18 cellular contexts compared by ENCODE assay signal in the genomic region with DNA sequence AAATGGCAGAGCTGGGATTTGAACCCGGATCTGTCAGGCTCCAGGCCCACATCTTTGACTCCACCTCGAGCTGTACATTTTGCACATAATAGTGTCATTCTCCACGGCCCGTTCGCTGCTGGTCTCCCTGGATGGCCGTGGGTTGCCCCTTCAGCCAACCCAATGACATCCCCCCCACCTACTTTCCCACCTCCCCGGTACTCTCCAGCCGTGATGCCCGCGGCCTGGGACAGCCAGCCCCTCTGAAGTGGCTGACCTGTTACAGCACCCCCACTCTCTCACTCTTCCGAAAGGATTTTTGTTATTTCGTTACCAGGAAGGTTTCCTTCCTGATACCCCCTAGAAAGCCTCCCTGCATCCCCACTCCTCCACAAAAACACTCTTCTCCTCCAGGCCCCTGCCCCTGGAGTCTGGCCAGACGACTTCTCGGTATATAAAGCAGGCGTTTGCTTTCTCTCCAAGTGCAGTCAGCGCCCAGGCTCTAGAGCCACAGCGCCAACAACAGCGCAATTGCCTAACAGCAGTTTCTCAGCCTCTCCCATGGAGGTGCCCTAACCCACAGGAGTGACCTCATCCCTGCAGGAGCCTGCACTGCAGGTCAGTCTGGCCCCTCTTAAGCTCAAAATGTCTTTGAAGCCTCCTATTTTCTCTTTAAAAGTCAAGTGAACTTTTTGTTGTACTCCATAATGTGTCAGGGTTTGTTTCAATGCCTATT. TPM values are rescaled to one million over a fixed set of nuclear protein-coding genes. Genes with fewer than 3 reads are reported as not detected.
DNase-seq lines count a peak whose midpoint lies in the region; ATAC-seq, FAIRE-seq and TF ChIP-seq lines count a peak whose summit lies in the region.
"Had no signal": no experiment of that assay in that cellular context is flagged by ENCODE, and none has a peak within 500 bp of the region (broad histone marks: within the 10 kb centered on the region; RNA-seq: fewer than 3 reads in every experiment).

No MANE protein-coding gene starts in this region.

- no peaks in the 10 kb centered on the region for H3K9me3 Mint-ChIP-seq in activated CD4-positive, alpha-beta memory T cell treated with anti-CD3 and anti-CD28 coated beads, Interleukin-2, amount 10 ng/mL, durations not matched to agents 7 days and 5 days

- H4K8ac ChIP-seq in mesendoderm (ENCODE audit: low read depth, low read length): no peak overlapping the region

- peaks cover 24 to 56% of the 10 kb centered on the region in 2 experiments for H3K27me3 ChIP-seq in K562 (ENCODE audit: control insufficient read depth in 2 of 2, insufficient read depth in 2 of 2, low read length in 2 of 2)
- no peaks in the 10 kb centered on the region for H3K27me3 ChIP-seq in mesendoderm (ENCODE audit: insufficient read depth, low read length, poor library complexity)
- H3K27me3 ChIP-seq in uterus: no peaks in the 10 kb centered on the region
- H3K27me3 ChIP-seq: BLaER1 treated with 17β-estradiol and CSF1 and Interleukin-3, amounts not matched to agents 10 nM and 100 nM; vagina had no signal

- H3K27ac ChIP-seq in HEK293 (ENCODE audit: extremely low read depth, low read depth, low read length) (no peak overlapping the region), K562 (ENCODE audit: extremely low read depth, low read depth, low read length) (no peak overlapping the region), mesendoderm (ENCODE audit: low read depth, low read length) (no peak overlapping the region), uterus (no peak overlapping the region)
- H3K27ac ChIP-seq: BLaER1 treated with 17β-estradiol and CSF1 and Interleukin-3, amounts not matched to agents 10 nM and 100 nM; gastrocnemius medialis; SJCRH30; vagina had no signal

- 0% methylated on average over 18 of the region's 18 CpGs for WGBS in K562 (ENCODE audit: insufficient coverage, low coverage, missing lambda C conversion rate)
- no CpG with 5 or more reads among the region's 18 CpGs for WGBS in mesendoderm (ENCODE audit: extremely low coverage, insufficient coverage, low lambda C conversion rate)

- H4K20me1 ChIP-seq in K562 (replicated peaks; ENCODE audit: control insufficient read depth, insufficient read depth, low read length): peaks cover 4% of the 10 kb centered on the region

- H3K4me3 Mint-ChIP-seq in activated CD4-positive, alpha-beta memory T cell treated with anti-CD3 and anti-CD28 coated beads, Interleukin-2, amount 10 ng/mL, durations not matched to agents 7 days and 5 days: no peak overlapping the region

- H3K4me1 Mint-ChIP-seq in activated CD4-positive, alpha-beta memory T cell treated with anti-CD3 and anti-CD28 coated beads, Interleukin-2, amount 10 ng/mL, durations not matched to agents 7 days and 5 days: no peaks in the 10 kb centered on the region

- POLR2A ChIA-PET in HEK293 (lab: Yijun Ruan, JAX): no interaction called here
- POLR2A ChIA-PET in K562 (lab: Yijun Ruan, JAX): interaction anchor here (0.6 kb wide), 1 partner anchor 1530 kb away, joined by 3 read pairs; no protein-coding TSS in a partner anchor
- POLR2A ChIA-PET in activated CD4-positive, alpha-beta memory T cell treated with anti-CD3 and anti-CD28 coated beads, Interleukin-2, amount 10 ng/mL, durations not matched to agents 7 days and 5 days (lab: Charles Lee): no interaction called here

- TF ChIP-seq CTCF in HEK293 (tag by site-specific recombination; IDR thresholded peaks at IDR 0.05) (no peak), K562 (IDR thresholded peaks at IDR 0.05 in 2 of 3, conservative IDR thresholded peaks at IDR 0.05 in 1 of 3; ENCODE audit: insufficient read depth in 2 of 3, low read depth in 1 of 3, low read length in 3 of 3) (0 out of 6 replicates have a peak, but pooled peaks of 2 of the 3 experiments have one; percentile 6 to 14), uterus (IDR thresholded peaks at IDR 0.05) (no peak)

- H2BK5ac ChIP-seq in mesendoderm (ENCODE audit: low read length): no peak overlapping the region

- H3K9me1 ChIP-seq in K562 (ENCODE audit: control insufficient read depth, insufficient read depth, low read length): no peaks in the 10 kb centered on the region

- H3K18ac ChIP-seq in mesendoderm (ENCODE audit: low read length): no peak overlapping the region

- no peak overlapping the region for H3K27ac Mint-ChIP-seq in activated CD4-positive, alpha-beta memory T cell treated with anti-CD3 and anti-CD28 coated beads, Interleukin-2, amount 10 ng/mL, durations not matched to agents 7 days and 5 days

- FAIRE-seq in K562 (lab: Jason Lieb, UNC): peak; percentile 57
- FAIRE-seq: GM19239, keratinocyte had no signal

- H4K5ac ChIP-seq in mesendoderm (ENCODE audit: low read length): no peak overlapping the region

- DNase-seq in DMS79 (lab: John Stamatoyannopoulos, UW) (peak; percentile 37), K562 (ENCODE audit: extremely low read depth in 1 of 4, low spot score in 3 of 4) (peak in 2 of 4 experiments; percentile 26 to 30), mesendoderm (peak; percentile 86), uterus (no peak)
- DNase-seq in effector CD4-positive, alpha-beta T cell: no peak
- no peak for DNase-seq in activated CD4-positive, alpha-beta memory T cell treated with anti-CD3 and anti-CD28 coated beads, Interleukin-2, amount 10 ng/mL, durations not matched to agents 7 days and 5 days
- DNase-seq: activated naive CD4-positive, alpha-beta T cell; gastrocnemius medialis; GDM1; IMR-90; NCI-H187; stimulated activated CD4-positive, alpha-beta T cell treated with anti-CD3 and anti-CD28 coated beads, Interleukin-1b, Interleukin-23, amount 100 ng/mL, for 48 hours had no signal

- no peaks in the 10 kb centered on the region for H3K36me3 ChIP-seq in HEK293 (ENCODE audit: control insufficient read depth in 2 of 2, insufficient read depth in 1 of 2, low read length in 2 of 2)
- no peaks in the 10 kb centered on the region for H3K36me3 ChIP-seq in K562 (ENCODE audit: control insufficient read depth, insufficient read depth, low read length)
- H3K36me3 ChIP-seq in mesendoderm (ENCODE audit: control insufficient read depth, insufficient read depth, low read length): no peaks in the 10 kb centered on the region
- no peaks in the 10 kb centered on the region for H3K36me3 ChIP-seq in uterus
- H3K36me3 ChIP-seq: BLaER1 treated with 17β-estradiol and CSF1 and Interleukin-3, amounts not matched to agents 10 nM and 100 nM; gastrocnemius medialis; SJCRH30; vagina had no signal

- H3K4me1 ChIP-seq in HEK293 (ENCODE audit: control insufficient read depth, insufficient read depth, low read length): no peaks in the 10 kb centered on the region
- no peaks in the 10 kb centered on the region for H3K4me1 ChIP-seq in K562 (replicated peaks in 1 of 2; ENCODE audit: control insufficient read depth in 2 of 2, insufficient read depth in 2 of 2, low read length in 2 of 2)
- peaks cover 2% of the 10 kb centered on the region for H3K4me1 ChIP-seq in mesendoderm (ENCODE audit: control insufficient read depth, low read depth, low read length)
- H3K4me1 ChIP-seq in uterus: no peaks in the 10 kb centered on the region
- H3K4me1 ChIP-seq: BLaER1 treated with 17β-estradiol and CSF1 and Interleukin-3, amounts not matched to agents 10 nM and 100 nM; gastrocnemius medialis; SJCRH30; vagina had no signal

- in situ Hi-C loops in K562 (cut with MboI): loop anchor here (10.0 kb wide), 1 partner anchor 1106 kb away; no protein-coding TSS in a partner anchor

- no peak for TF ChIP-seq EP300 in K562 (IDR thresholded peaks at IDR 0.05; ENCODE audit: low read length)

- H3K79me2 ChIP-seq in K562 (ENCODE audit: control insufficient read depth, insufficient read depth, low read length) (no peaks in the 10 kb centered on the region), mesendoderm (ENCODE audit: control insufficient read depth, insufficient read depth, low read length) (no peaks in the 10 kb centered on the region)

- no peaks in the 10 kb centered on the region for H3K79me1 ChIP-seq in mesendoderm (ENCODE audit: low read length)

- CTCF ChIA-PET in HEK293 (lab: Yijun Ruan, JAX): interaction anchor here (0.5 to 4.6 kb wide), 7 partner anchors 13 to 1106 kb away, joined by 3 to 33 read pairs (median 4); partner anchors contain the start of gene GJB5
- CTCF ChIA-PET in K562 (lab: Yijun Ruan, JAX; ENCODE audit: low intra/inter-chr PET ratio): no interaction called here
- CTCF ChIA-PET in activated CD4-positive, alpha-beta memory T cell treated with anti-CD3 and anti-CD28 coated beads, Interleukin-2, amount 10 ng/mL, durations not matched to agents 7 days and 5 days (lab: Charles Lee): interaction anchor here (0.7 to 1.6 kb wide), 2 partner anchors 138 to 280 kb away, joined by 3 to 7 read pairs; no protein-coding TSS in a partner anchor

- no peak for TF ChIP-seq RAD21 in K562 (CRISPR knock-in tag; conservative IDR thresholded peaks at IDR 0.05 in 1 of 2, IDR thresholded peaks at IDR 0.05 in 1 of 2)

- H3K9me3 ChIP-seq in HEK293 (ENCODE audit: control insufficient read depth, insufficient read depth, low read depth, low read length): no peaks in the 10 kb centered on the region
- H3K9me3 ChIP-seq in K562 (replicated peaks; ENCODE audit: control insufficient read depth, insufficient read depth, low read depth, low read length): no peaks in the 10 kb centered on the region
- H3K9me3 ChIP-seq in uterus: no peaks in the 10 kb centered on the region
- H3K9me3 ChIP-seq: BLaER1 treated with 17β-estradiol and CSF1 and Interleukin-3, amounts not matched to agents 10 nM and 100 nM; gastrocnemius medialis; SJCRH30; vagina had no signal

- no peak overlapping the region for H2BK120ac ChIP-seq in mesendoderm (ENCODE audit: low read depth, low read length)

- no peak for TF ChIP-seq POLR2A in K562 (conservative IDR thresholded peaks at IDR 0.05)
- no peak for TF ChIP-seq POLR2A in uterus (IDR thresholded peaks at IDR 0.05)

- H3K4me2 ChIP-seq in K562 (ENCODE audit: insufficient read depth, low read length): no peak overlapping the region
- no peak overlapping the region for H3K4me2 ChIP-seq in mesendoderm (ENCODE audit: low read length)
- H3K4me2 ChIP-seq: BLaER1 treated with 17β-estradiol and CSF1 and Interleukin-3, amounts not matched to agents 10 nM and 100 nM had no signal

- no peak overlapping the region for H2AFZ ChIP-seq in K562 (ENCODE audit: low read depth, low read length)

- H3K27me3 Mint-ChIP-seq in activated CD4-positive, alpha-beta memory T cell treated with anti-CD3 and anti-CD28 coated beads, Interleukin-2, amount 10 ng/mL, durations not matched to agents 7 days and 5 days: peaks cover 7% of the 10 kb centered on the region

- H3K36me3 Mint-ChIP-seq in activated CD4-positive, alpha-beta memory T cell treated with anti-CD3 and anti-CD28 coated beads, Interleukin-2, amount 10 ng/mL, durations not matched to agents 7 days and 5 days (ENCODE audit: low read depth): no peaks in the 10 kb centered on the region

- H3K4ac ChIP-seq in mesendoderm (ENCODE audit: low read depth, low read length): no peak overlapping the region

- intact Hi-C loops in K562 (cut with micrococcal nuclease): loop anchor here (5.0 kb wide), 1 partner anchor 278 kb away; no protein-coding TSS in a partner anchor
- intact Hi-C loops in uterus (cut with DNase I; ENCODE audit: low total_unique reads): no loop called here

- H3K9ac ChIP-seq in K562 (ENCODE audit: insufficient read depth in 1 of 2, low read depth in 2 of 2, low read length in 2 of 2): no peak overlapping the region
- H3K9ac ChIP-seq in mesendoderm (ENCODE audit: low read length): no peak overlapping the region
- H3K9ac ChIP-seq: BLaER1 treated with 17β-estradiol and CSF1 and Interleukin-3, amounts not matched to agents 10 nM and 100 nM had no signal

- H2BK15ac ChIP-seq in mesendoderm (replicated peaks; ENCODE audit: low read depth): no peak overlapping the region

- H3K56ac ChIP-seq in mesendoderm (ENCODE audit: low read length): no peak overlapping the region

- H3K4me3 ChIP-seq in HEK293 (ENCODE audit: low read depth, low read length) (no peak overlapping the region), K562 (no peak overlapping the region), mesendoderm (ENCODE audit: low read length) (no peak overlapping the region), uterus (no peak overlapping the region)
- H3K4me3 ChIP-seq: BLaER1 treated with 17β-estradiol and CSF1 and Interleukin-3, amounts not matched to agents 10 nM and 100 nM; gastrocnemius medialis; SJCRH30; vagina had no signal

- no peak overlapping the region for H2AK5ac ChIP-seq in mesendoderm (ENCODE audit: low read length)

- ATAC-seq in K562: peak; percentile 44; the same call in 1 of the 3 replicates
- ATAC-seq: gastrocnemius medialis had no signal

- no TSS peak for BruUV-seq in K562 (replicated peaks; lab: Mats Ljungman, UMichigan)

- H3K23ac ChIP-seq in mesendoderm (ENCODE audit: low read length): no peak overlapping the region

RNA-seq across cellular contexts. Expression of gene GJB5, which starts 14.5 kb away (rescaled TPM):
- total RNA-seq in K562 (2011; cell fraction: chromatin; rRNA removed; ENCODE audit: low replicate concordance): not detected in 2 replicates
- not detected in 2 replicates for total RNA-seq in K562 (2011; cell fraction: nucleolus; rRNA removed)
- not detected in 2 replicates for total RNA-seq in K562 (2011; cell fraction: nucleoplasm; rRNA removed)
- total RNA-seq in K562 (2014; rRNA removed) (not detected in 2 replicates), K562 (2014; rRNA removed; fragmentation: Illumina TruSeq; extraction: Trizol) (not detected in 2 replicates), K562 (2015; rRNA removed; fragmentation: Illumina TruSeq; extraction: Trizol) (not detected in 2 replicates), K562 (2021) (not detected in 2 replicates), uterus (under 1 TPM in 1 of 4 donors, not detected in 3; 0.41 TPM)
- polyA plus RNA-seq in K562 (2011; rRNA removed) (not detected in 2 replicates), K562 (2014; fragmentation: Illumina TruSeq; extraction: Trizol) (not detected in 2 replicates), K562 (2014; fragmentation: Nextera tagmentation; extraction: Ambion mirVana) (under 1 TPM in 1 of 2 experiments, not detected in 1; 0.04 TPM), K562 (2014; rRNA removed) (not detected in 2 replicates)
- 0.07 TPM in 1 of 2 replicates, not detected in the other for polyA plus RNA-seq in K562 (2011; cell fraction: cytosol; rRNA removed)
- not detected in 2 replicates for polyA plus RNA-seq in K562 (2011; cell fraction: nucleus; rRNA removed)
- 0.10 and 0.39 TPM in 2 replicates for polyA plus RNA-seq in K562 (2012)
- polyA minus RNA-seq in K562 (2011; rRNA and poly(A)+ RNA removed): not detected in 2 replicates
- polyA minus RNA-seq in K562 (2011; cell fraction: cytosol; rRNA and poly(A)+ RNA removed): not detected in 2 replicates
- polyA minus RNA-seq in K562 (2011; cell fraction: nucleus; rRNA and poly(A)+ RNA removed): not detected in 2 replicates
- 0.46 TPM for polyA plus RNA-seq in mesendoderm (2013, experiment 1 of 2)
- 0.49 TPM for polyA plus RNA-seq in mesendoderm (2013, experiment 2 of 2)
- not detected for total RNA-seq in activated CD4-positive, alpha-beta memory T cell treated with anti-CD3 and anti-CD28 coated beads, Interleukin-2, amount 10 ng/mL, durations not matched to agents 7 days and 5 days
- total RNA-seq: gastrocnemius medialis, IMR-90, SJCRH30 had no signal

RNA-seq across cellular contexts. Expression of gene GJB4, which starts 19.2 kb away (rescaled TPM):
- total RNA-seq in K562 (2011; cell fraction: chromatin; rRNA removed; ENCODE audit: low replicate concordance): not detected in 2 replicates
- total RNA-seq in K562 (2011; cell fraction: nucleolus; rRNA removed): not detected in 2 replicates
- total RNA-seq in K562 (2011; cell fraction: nucleoplasm; rRNA removed): not detected in 2 replicates
- total RNA-seq in K562 (2014; rRNA removed): not detected in 2 replicates
- not detected in 2 replicates for total RNA-seq in K562 (2014; rRNA removed; fragmentation: Illumina TruSeq; extraction: Trizol)
- not detected in 2 replicates for total RNA-seq in K562 (2015; rRNA removed; fragmentation: Illumina TruSeq; extraction: Trizol)
- total RNA-seq in K562 (2021): not detected in 2 replicates
- 0.03 TPM in 1 of 2 replicates, not detected in the other for polyA plus RNA-seq in K562 (2011; rRNA removed)
- polyA plus RNA-seq in K562 (2011; cell fraction: cytosol; rRNA removed): not detected in 2 replicates
- polyA plus RNA-seq in K562 (2011; cell fraction: nucleus; rRNA removed): not detected in 2 replicates
- 0.03 TPM in 1 of 2 replicates, not detected in the other for polyA plus RNA-seq in K562 (2012)
- not detected in 2 replicates for polyA plus RNA-seq in K562 (2014; fragmentation: Illumina TruSeq; extraction: Trizol)
- not detected for polyA plus RNA-seq in K562 (2014; fragmentation: Nextera tagmentation; extraction: Ambion mirVana)
- not detected in 2 replicates for polyA plus RNA-seq in K562 (2014; rRNA removed)
- polyA minus RNA-seq in K562 (2011; rRNA and poly(A)+ RNA removed): not detected in 2 replicates
- polyA minus RNA-seq in K562 (2011; cell fraction: cytosol; rRNA and poly(A)+ RNA removed): not detected in 2 replicates
- not detected in 2 replicates for polyA minus RNA-seq in K562 (2011; cell fraction: nucleus; rRNA and poly(A)+ RNA removed)
- 0.15 TPM for polyA plus RNA-seq in mesendoderm (2013, experiment 1 of 2)
- 0.15 TPM for polyA plus RNA-seq in mesendoderm (2013, experiment 2 of 2)
- not detected for total RNA-seq in activated CD4-positive, alpha-beta memory T cell treated with anti-CD3 and anti-CD28 coated beads, Interleukin-2, amount 10 ng/mL, durations not matched to agents 7 days and 5 days
- not detected for total RNA-seq in uterus
- total RNA-seq: gastrocnemius medialis, IMR-90, SJCRH30 had no signal
- polyA plus RNA-seq: IMR-90 had no signal

RNA-seq across cellular contexts. Expression of gene GJB3, which starts 40.7 kb away (rescaled TPM):
- total RNA-seq in K562 (2011; cell fraction: chromatin; rRNA removed; ENCODE audit: low replicate concordance): not detected in 2 replicates
- not detected in 2 replicates for total RNA-seq in K562 (2011; cell fraction: nucleolus; rRNA removed)
- not detected in 2 replicates for total RNA-seq in K562 (2011; cell fraction: nucleoplasm; rRNA removed)
- not detected in 2 replicates for total RNA-seq in K562 (2014; rRNA removed)
- not detected in 2 replicates for total RNA-seq in K562 (2014; rRNA removed; fragmentation: Illumina TruSeq; extraction: Trizol)
- total RNA-seq in K562 (2015; rRNA removed; fragmentation: Illumina TruSeq; extraction: Trizol): not detected in 2 replicates
- not detected in 2 replicates for total RNA-seq in K562 (2021)
- polyA plus RNA-seq in K562 (2011; rRNA removed): not detected in 2 replicates
- polyA plus RNA-seq in K562 (2011; cell fraction: cytosol; rRNA removed): not detected in 2 replicates
- polyA plus RNA-seq in K562 (2011; cell fraction: nucleus; rRNA removed): not detected in 2 replicates
- 0.10 TPM in 1 of 2 replicates, not detected in the other for polyA plus RNA-seq in K562 (2012)
- not detected in 2 replicates for polyA plus RNA-seq in K562 (2014; fragmentation: Illumina TruSeq; extraction: Trizol)
- polyA plus RNA-seq in K562 (2014; fragmentation: Nextera tagmentation; extraction: Ambion mirVana): not detected
- not detected in 2 replicates for polyA plus RNA-seq in K562 (2014; rRNA removed)
- polyA minus RNA-seq in K562 (2011; rRNA and poly(A)+ RNA removed): not detected in 2 replicates
- polyA minus RNA-seq in K562 (2011; cell fraction: cytosol; rRNA and poly(A)+ RNA removed): not detected in 2 replicates
- polyA minus RNA-seq in K562 (2011; cell fraction: nucleus; rRNA and poly(A)+ RNA removed): not detected in 2 replicates
- 1.1 TPM for polyA plus RNA-seq in mesendoderm (2013, experiment 1 of 2)
- polyA plus RNA-seq in mesendoderm (2013, experiment 2 of 2): 1.2 TPM
- not detected for total RNA-seq in activated CD4-positive, alpha-beta memory T cell treated with anti-CD3 and anti-CD28 coated beads, Interleukin-2, amount 10 ng/mL, durations not matched to agents 7 days and 5 days
- 1 to 10 TPM in 2 of 4 donors, not detected in 2; 1.0 to 4.7 TPM for total RNA-seq in uterus
- total RNA-seq: gastrocnemius medialis, IMR-90, SJCRH30 had no signal
- polyA plus RNA-seq: IMR-90 had no signal

RNA-seq across cellular contexts. Expression of gene GJA4, which starts 52.5 kb away (rescaled TPM):
- 0.23 TPM in 1 of 2 replicates, not detected in the other for total RNA-seq in K562 (2011; cell fraction: chromatin; rRNA removed; ENCODE audit: low replicate concordance)
- total RNA-seq in K562 (2011; cell fraction: nucleolus; rRNA removed): 0.39 and 0.50 TPM in 2 replicates
- 0.37 TPM in 1 of 2 replicates, not detected in the other for total RNA-seq in K562 (2011; cell fraction: nucleoplasm; rRNA removed)
- 0.08 TPM in 1 of 2 replicates, not detected in the other for total RNA-seq in K562 (2014; rRNA removed)
- not detected in 2 replicates for total RNA-seq in K562 (2014; rRNA removed; fragmentation: Illumina TruSeq; extraction: Trizol)
- total RNA-seq in K562 (2015; rRNA removed; fragmentation: Illumina TruSeq; extraction: Trizol): not detected in 2 replicates
- 0.16 TPM in 1 of 2 replicates, not detected in the other for total RNA-seq in K562 (2021)
- 0.05 and 0.24 TPM in 2 replicates for polyA plus RNA-seq in K562 (2011; rRNA removed)
- polyA plus RNA-seq in K562 (2011; cell fraction: cytosol; rRNA removed): 0.03 and 1.1 TPM in 2 replicates
- polyA plus RNA-seq in K562 (2011; cell fraction: nucleus; rRNA removed): 0.07 and 0.82 TPM in 2 replicates
- polyA plus RNA-seq in K562 (2012): 0.08 and 0.09 TPM in 2 replicates
- polyA plus RNA-seq in K562 (2014; fragmentation: Illumina TruSeq; extraction: Trizol): 0.10 TPM in 1 of 2 replicates, not detected in the other
- polyA plus RNA-seq in K562 (2014; fragmentation: Nextera tagmentation; extraction: Ambion mirVana): not detected
- not detected in 2 replicates for polyA plus RNA-seq in K562 (2014; rRNA removed)
- polyA minus RNA-seq in K562 (2011; rRNA and poly(A)+ RNA removed): 0.28 TPM in 1 of 2 replicates, not detected in the other
- polyA minus RNA-seq in K562 (2011; cell fraction: cytosol; rRNA and poly(A)+ RNA removed): 0.57 TPM in 1 of 2 replicates, not detected in the other
- 0.27 TPM in 1 of 2 replicates, not detected in the other for polyA minus RNA-seq in K562 (2011; cell fraction: nucleus; rRNA and poly(A)+ RNA removed)
- 0.81 TPM for polyA plus RNA-seq in mesendoderm (2013, experiment 1 of 2)
- 0.83 TPM for polyA plus RNA-seq in mesendoderm (2013, experiment 2 of 2)
- total RNA-seq in activated CD4-positive, alpha-beta memory T cell treated with anti-CD3 and anti-CD28 coated beads, Interleukin-2, amount 10 ng/mL, durations not matched to agents 7 days and 5 days: not detected
- total RNA-seq in uterus: 10 to 100 TPM in 3 of 4 donors, 1 to 10 TPM in 1; 2.9 to 32.8 (median 23.9) TPM
- total RNA-seq: IMR-90, SJCRH30 had no signal
- polyA plus RNA-seq: IMR-90, keratinocyte had no signal

Comparison
In these comparisons a context has a peak if more than half of its experiments do, and no peak if none do; other contexts are left out.
1. DNase-seq: peak in DMS79 (single experiment) and mesendoderm (single experiment); none in effector CD4-positive, alpha-beta T cell (single experiment), activated CD4-positive, alpha-beta memory T cell treated with anti-CD3 and anti-CD28 coated beads, Interleukin-2, amount 10 ng/mL, durations not matched to agents 7 days and 5 days (single experiment) and uterus (0 of 2).
2. CTCF ChIP-seq: peak in K562 (2 of 3); none in HEK293 (single experiment) and uterus (0 of 4).